ENCODE assay signal across 8 cellular contexts in the genomic region with DNA sequence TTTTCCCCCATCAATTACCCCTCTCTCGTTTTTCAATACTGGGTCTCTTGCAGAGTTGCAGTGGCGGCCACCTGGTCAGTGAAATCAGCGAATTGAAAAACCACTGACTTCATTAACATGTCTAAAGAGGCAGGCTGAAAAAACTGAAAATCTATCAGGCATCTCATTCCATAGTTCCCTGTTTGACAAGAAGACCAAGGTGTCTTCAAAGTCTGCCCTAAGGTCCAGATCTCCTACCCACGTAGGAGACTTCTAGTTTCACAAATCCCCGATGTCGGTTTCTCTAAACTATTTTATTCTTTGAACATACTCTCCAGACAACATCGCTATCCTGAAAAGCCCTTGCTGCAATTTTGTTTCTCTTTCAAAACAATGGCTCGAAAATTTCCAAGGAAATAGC. TPM values are rescaled to one million over a fixed set of nuclear protein-coding genes. Genes with fewer than 3 reads are reported as not detected.
DNase-seq lines count a peak whose midpoint lies in the region; ATAC-seq, FAIRE-seq and TF ChIP-seq lines count a peak whose summit lies in the region.

No MANE protein-coding gene starts in this region.

- H3K36me3 ChIP-seq in BLaER1 treated with 17β-estradiol and CSF1 and Interleukin-3, amounts not matched to agents 10 nM and 100 nM = peaks cover 31 to 42% (median 40%) of the 10 kb centered on the region in 11 experiments
- peaks cover 39% of the 10 kb centered on the region for H3K36me3 ChIP-seq in KOPT-K1 (ENCODE audit: insufficient read depth, low read length)

- no peak for DNase-seq in central memory CD8-positive, alpha-beta T cell (ENCODE audit: low spot score in 2 of 2)
- DNase-seq in natural killer cell (no peak), GM12892 (ENCODE audit: insufficient read length) (no peak), DMS153 (lab: John Stamatoyannopoulos, UW) (no peak)

- no peak for ATAC-seq in central memory CD8-positive, alpha-beta T cell (replicated peaks; ENCODE audit: extremely low read depth, poor library complexity, severe bottlenecking)
- ATAC-seq in natural killer cell = no peak
- no peak for ATAC-seq in GM18520 (IDR thresholded peaks at IDR 0.05; ENCODE audit: unreplicated experiment)
- no peak for ATAC-seq in GM21515 (IDR thresholded peaks at IDR 0.05; ENCODE audit: unreplicated experiment)

- no peaks in the 10 kb centered on the region; a peak in 1 of 22 replicates for H3K9me3 ChIP-seq in BLaER1 treated with 17β-estradiol and CSF1 and Interleukin-3, amounts not matched to agents 10 nM and 100 nM (replicated peaks in 1 of 11)
- H3K9me3 ChIP-seq in KOPT-K1 (ENCODE audit: insufficient read depth, low read length, poor library complexity, severe bottlenecking) = no peaks in the 10 kb centered on the region

- H3K36me3 Mint-ChIP-seq in central memory CD8-positive, alpha-beta T cell (ENCODE audit: insufficient read depth) = peaks cover 48% of the 10 kb centered on the region
- H3K36me3 Mint-ChIP-seq in natural killer cell = peaks cover 3% of the 10 kb centered on the region

- no peaks in the 10 kb centered on the region for H3K27me3 Mint-ChIP-seq in central memory CD8-positive, alpha-beta T cell
- H3K27me3 Mint-ChIP-seq in natural killer cell (ENCODE audit: low read depth in 2 of 2) = no peaks in the 10 kb centered on the region

- no peaks in the 10 kb centered on the region for H3K9me3 Mint-ChIP-seq in central memory CD8-positive, alpha-beta T cell
- H3K9me3 Mint-ChIP-seq in natural killer cell = no peaks in the 10 kb centered on the region

- H3K4me3 ChIP-seq in BLaER1 treated with 17β-estradiol and CSF1 and Interleukin-3, amounts not matched to agents 10 nM and 100 nM = peak overlapping the region; percentile 81 to 98 (median 90)

- TF ChIP-seq POLR2A in GM12892 (IDR thresholded peaks at IDR 0.05; ENCODE audit: low read depth, low read length) = no peak

- peaks cover 29 to 31% (median 30%) of the 10 kb centered on the region in 11 experiments for H4K20me1 ChIP-seq in BLaER1 treated with 17β-estradiol and CSF1 and Interleukin-3, amounts not matched to agents 10 nM and 100 nM

- H3K27ac ChIP-seq in BLaER1 treated with 17β-estradiol and CSF1 and Interleukin-3, amounts not matched to agents 10 nM and 100 nM = peak overlapping the region; percentile 40 to 100 (median 98); a peak in 21 of 22 replicates
- peak overlapping the region; percentile 98 for H3K27ac ChIP-seq in KOPT-K1 (ENCODE audit: low read depth, low read length, poor library complexity, severe bottlenecking)

- intact Hi-C loops in natural killer cell (cut with micrococcal nuclease) = loop anchor here (5.0 kb wide), 1 partner anchor 948 kb away; the partner anchor contains the start of genes CSNK2B and LY6G5B

- no peak for TF ChIP-seq CTCF in natural killer cell (IDR thresholded peaks at IDR 0.05)

- peak overlapping the region; percentile 87 for H3K27ac Mint-ChIP-seq in central memory CD8-positive, alpha-beta T cell (ENCODE audit: low read depth)
- peak overlapping the region; percentile 96 to 100 for H3K27ac Mint-ChIP-seq in natural killer cell

- H3K4me1 ChIP-seq in BLaER1 treated with 17β-estradiol and CSF1 and Interleukin-3, amounts not matched to agents 10 nM and 100 nM = peaks cover 43 to 56% (median 52%) of the 10 kb centered on the region in 10 experiments

- H3K27me3 ChIP-seq in BLaER1 treated with 17β-estradiol and CSF1 and Interleukin-3, amounts not matched to agents 10 nM and 100 nM = no peaks in the 10 kb centered on the region

- FAIRE-seq in GM12892 (lab: Jason Lieb, UNC) = no peak

- H3K4me2 ChIP-seq in BLaER1 treated with 17β-estradiol and CSF1 and Interleukin-3, amounts not matched to agents 10 nM and 100 nM = peak overlapping the region; percentile 78 to 96 (median 90)

- peaks cover 57% of the 10 kb centered on the region for H3K4me1 Mint-ChIP-seq in central memory CD8-positive, alpha-beta T cell
- peaks cover 65 to 70% of the 10 kb centered on the region in 2 donors for H3K4me1 Mint-ChIP-seq in natural killer cell

- peak overlapping the region; percentile 94 for H3K4me3 Mint-ChIP-seq in central memory CD8-positive, alpha-beta T cell
- peak overlapping the region; percentile 92 for H3K4me3 Mint-ChIP-seq in natural killer cell

- peak overlapping the region; percentile 72 to 100 (median 98) for H3K9ac ChIP-seq in BLaER1 treated with 17β-estradiol and CSF1 and Interleukin-3, amounts not matched to agents 10 nM and 100 nM

RNA-seq across cellular contexts. Expression of gene TUBB, which starts 0.8 kb away (rescaled TPM):
- total RNA-seq in natural killer cell = 100 to 1,000 TPM; 121 to 168 (median 127) TPM
- 826 TPM for polyA plus RNA-seq in GM12892 (2012; ENCODE audit: missing spikeins)

RNA-seq across cellular contexts. Expression of gene MDC1, which starts 2.3 kb away (rescaled TPM):
- total RNA-seq in natural killer cell = 10 to 100 TPM; 61.2 to 77.0 (median 64.5) TPM
- polyA plus RNA-seq in GM12892 (2012; ENCODE audit: missing spikeins) = 56.4 TPM

RNA-seq across cellular contexts. Expression of gene FLOT1, which starts 23.1 kb away (rescaled TPM):
- total RNA-seq in natural killer cell = 100 to 1,000 TPM in 1 of 3 donors, 10 to 100 TPM in 2; 73.1 to 113 (median 94.2) TPM
- polyA plus RNA-seq in GM12892 (2012; ENCODE audit: missing spikeins) = 105 TPM

RNA-seq across cellular contexts. Expression of gene IER3, which starts 25.0 kb away (rescaled TPM):
- 100 to 1,000 TPM in 1 of 3 donors, 10 to 100 TPM in 2; 39.7 to 105 (median 66.5) TPM for total RNA-seq in natural killer cell
- 49.1 TPM for polyA plus RNA-seq in GM12892 (2012; ENCODE audit: missing spikeins)

RNA-seq across cellular contexts. Expression of gene NRM, which starts 28.6 kb away (rescaled TPM):
- 1 to 10 TPM; 7.4 to 8.9 (median 8.7) TPM for total RNA-seq in natural killer cell
- polyA plus RNA-seq in GM12892 (2012; ENCODE audit: missing spikeins) = 20.7 TPM
